In genomic region chr6:11179088-11179977, GRCh38 we compare ENCODE assay signal across 23 cellular contexts. TPM values are rescaled to one million over a fixed set of nuclear protein-coding genes. Genes with fewer than 3 reads are reported as not detected.
A peak's percentile ranks its signal among the peaks of the same experiment; 100 is the strongest.
DNase-seq lines count a peak whose midpoint lies in the region; ATAC-seq, FAIRE-seq and TF ChIP-seq lines count a peak whose summit lies in the region.
"Had no signal": no experiment of that assay in that cellular context is flagged by ENCODE, and none has a peak within 500 bp of the region (broad histone marks: within the 10 kb centered on the region; RNA-seq: fewer than 3 reads in every experiment).

No MANE protein-coding gene starts in this region.

- no peak overlapping the region for H3K23ac ChIP-seq in H9 (ENCODE audit: insufficient read length, low read depth, low read length)

- H3K79me2 ChIP-seq in H9 (ENCODE audit: insufficient read depth, low read length), result no peaks in the 10 kb centered on the region
- H3K79me2 ChIP-seq: parathyroid adenoma had no signal

- no peaks in the 10 kb centered on the region for H3K79me1 ChIP-seq in H9 (ENCODE audit: insufficient read depth, low read depth, low read length, poor library complexity, severe bottlenecking)

- no peaks in the 10 kb centered on the region for H4K20me1 ChIP-seq in H9 (ENCODE audit: control insufficient read depth, insufficient read depth, insufficient read length)

- CTCF ChIA-PET in A549 (lab: Yijun Ruan, JAX), result interaction anchor here (1.8 to 3.0 kb wide), 2 partner anchors 36 to 317 kb away, joined by 8 to 19 read pairs; no protein-coding TSS in a partner anchor

- no peak for TF ChIP-seq POLR2A in A549 (IDR thresholded peaks at IDR 0.05; ENCODE audit: low read length)
- TF ChIP-seq POLR2A in adrenal gland (IDR thresholded peaks at IDR 0.05), result no peak

- no peak overlapping the region for H2AFZ ChIP-seq in H9 (ENCODE audit: low read length)
- H2AFZ ChIP-seq: parathyroid adenoma had no signal

- H2BK15ac ChIP-seq in H9 (ENCODE audit: low read depth, low read length), result no peak overlapping the region

- peaks cover 21 to 22% of the 10 kb centered on the region in 2 experiments for H3K4me1 Mint-ChIP-seq in H9
- no peaks in the 10 kb centered on the region for H3K4me1 Mint-ChIP-seq in memory B cell
- H3K4me1 Mint-ChIP-seq: nephron had no signal

- no peaks in the 10 kb centered on the region for H3K36me3 ChIP-seq in adrenal gland (replicated peaks in 1 of 2)

- H3T11ph ChIP-seq in H9 (ENCODE audit: low read length), result no peak overlapping the region

- ATAC-seq in A549, result peak; percentile 36 to 58; a peak in 4 of 6 replicates
- no peak for ATAC-seq in memory B cell (ENCODE audit: low read depth)
- ATAC-seq in GM18520 (IDR thresholded peaks at IDR 0.05; ENCODE audit: unreplicated experiment), result no peak
- ATAC-seq: activated CD8-positive, alpha-beta T cell treated with anti-CD3 and anti-CD28 coated beads for 36 hours had no signal

- TF ChIP-seq CTCF in A549 (IDR thresholded peaks at IDR 0.05), result no peak
- no peak for TF ChIP-seq CTCF in H9 (conservative IDR thresholded peaks at IDR 0.05)
- no peak for TF ChIP-seq CTCF in adrenal gland (IDR thresholded peaks at IDR 0.05)

- no peak overlapping the region for H2AK5ac ChIP-seq in H9 (ENCODE audit: insufficient read length, low read length)

- TF ChIP-seq EP300 in A549 (IDR thresholded peaks at IDR 0.05), result no peak

- H3K27ac ChIP-seq in A549 (peak overlapping the region; percentile 60 to 75), H9 (ENCODE audit: insufficient read length, low read depth, low read length) (no peak overlapping the region), adrenal gland (no peak overlapping the region)
- H3K27ac ChIP-seq: dorsolateral prefrontal cortex, parathyroid adenoma, RWPE1 had no signal

- H3K27ac Mint-ChIP-seq in H9 (peak overlapping the region in 2 of 3 experiments; percentile 0 to 9; a peak in 5 of 7 replicates), memory B cell (peak overlapping the region; percentile 21)
- H3K27ac Mint-ChIP-seq: activated CD8-positive, alpha-beta T cell treated with anti-CD3 and anti-CD28 coated beads for 36 hours; nephron had no signal

- peaks cover 7% of the 10 kb centered on the region; the same call in 2 of the 3 replicates for H3K9me3 ChIP-seq in A549
- H3K9me3 ChIP-seq in H9 (ENCODE audit: control insufficient read depth, low read depth, low read length), result peaks cover 3% of the 10 kb centered on the region
- H3K9me3 ChIP-seq in adrenal gland (replicated peaks in 1 of 3), result no peaks in the 10 kb centered on the region

- no peak for TF ChIP-seq RAD21 in A549 (conservative IDR thresholded peaks at IDR 0.05 in 1 of 2, IDR thresholded peaks at IDR 0.05 in 1 of 2)

- H3K9me3 Mint-ChIP-seq in H9 (peaks cover 15 to 17% of the 10 kb centered on the region in 2 experiments; a peak in 4 of 5 replicates), memory B cell (peaks cover 1% of the 10 kb centered on the region)

- in situ Hi-C loops in SK-MEL-5 (cut with HindIII; ENCODE audit: low pct_unique_long_range_greater_than_20kb, low sequenced_read_pairs), result no loop called here

- H3K4me1 ChIP-seq in A549, result peaks cover 10% of the 10 kb centered on the region
- H3K4me1 ChIP-seq in H9 (ENCODE audit: insufficient read depth, low read length), result no peaks in the 10 kb centered on the region; the same call in 1 of the 2 replicates
- H3K4me1 ChIP-seq in adrenal gland (replicated peaks in 1 of 2), result no peaks in the 10 kb centered on the region
- H3K4me1 ChIP-seq: parathyroid adenoma had no signal

- FAIRE-seq in A549 (lab: Jason Lieb, UNC), result no peak
- no peak for FAIRE-seq in frontal cortex (lab: Jason Lieb, UNC)

- no peak overlapping the region for H2BK12ac ChIP-seq in H9 (ENCODE audit: insufficient read length, low read depth, low read length)

- H3K27me3 Mint-ChIP-seq in H9 (ENCODE audit: low read depth), result no peaks in the 10 kb centered on the region
- no peaks in the 10 kb centered on the region for H3K27me3 Mint-ChIP-seq in memory B cell
- H3K27me3 Mint-ChIP-seq: activated CD8-positive, alpha-beta T cell treated with anti-CD3 and anti-CD28 coated beads for 36 hours had no signal

- no peak overlapping the region for H3K4ac ChIP-seq in H9 (ENCODE audit: low read depth, low read length)

- H2BK120ac ChIP-seq in H9 (ENCODE audit: low read depth, low read length, poor library complexity, severe bottlenecking), result no peak overlapping the region

- no peak overlapping the region for H4K5ac ChIP-seq in H9 (ENCODE audit: insufficient read length, low read depth, low read length)

- no peaks in the 10 kb centered on the region for H3K27me3 ChIP-seq in H9 (ENCODE audit: insufficient read depth, low read length)
- no peaks in the 10 kb centered on the region for H3K27me3 ChIP-seq in adrenal gland
- H3K27me3 ChIP-seq: dorsolateral prefrontal cortex had no signal

- no peak overlapping the region for H3K14ac ChIP-seq in H9 (ENCODE audit: insufficient read depth, low read length)

- POLR2A ChIA-PET in A549 (lab: Yijun Ruan, JAX), result no interaction called here

- H3K18ac ChIP-seq in H9 (ENCODE audit: insufficient read length, low read depth, low read length), result no peak overlapping the region

- H3K9ac ChIP-seq in H9 (ENCODE audit: extremely low read depth, insufficient read length, low read length), result no peak overlapping the region
- H3K9ac ChIP-seq: parathyroid adenoma had no signal

- no peak overlapping the region for H2BK20ac ChIP-seq in H9 (ENCODE audit: low read depth, low read length, poor library complexity, severe bottlenecking)

- no peak overlapping the region for H4K91ac ChIP-seq in H9 (ENCODE audit: insufficient read length, low read depth, low read length)

- WGBS in A549 (ENCODE audit: missing lambda C conversion rate), result 64% methylated on average over 11 of the region's 11 CpGs
- WGBS in H9 (ENCODE audit: extremely low coverage, insufficient read length, low lambda C conversion rate), result no CpG with 5 or more reads among the region's 11 CpGs
- 69 to 90% (median 76%) methylated on average over 11 of the region's 11 CpGs for WGBS in adrenal gland, 4 donors

- H2BK5ac ChIP-seq in H9 (ENCODE audit: insufficient read length, low read length), result no peak overlapping the region

- H3K4me3 Mint-ChIP-seq in H9 (0 out of 5 replicates have a peak overlapping the region, but pooled peaks of 1 of the 2 experiments have one; percentile 11), memory B cell (no peak overlapping the region)
- H3K4me3 Mint-ChIP-seq: activated CD8-positive, alpha-beta T cell treated with anti-CD3 and anti-CD28 coated beads for 36 hours; nephron had no signal

- H3K23me2 ChIP-seq in H9 (ENCODE audit: insufficient read length, low read depth, low read length, poor library complexity, severe bottlenecking), result no peaks in the 10 kb centered on the region

- H4K8ac ChIP-seq in H9 (replicated peaks; ENCODE audit: insufficient read length, low read depth, low read length), result no peak overlapping the region

- H3K36me3 Mint-ChIP-seq in H9 (ENCODE audit: insufficient read depth in 1 of 3, low read depth in 3 of 3) (peaks cover 9 to 20% (median 9%) of the 10 kb centered on the region in 3 experiments; a peak in 6 of 7 replicates), memory B cell (peaks cover 17% of the 10 kb centered on the region)

- H3K4me2 ChIP-seq in A549 (0 out of 3 replicates have a peak overlapping the region, but pooled peaks have one; percentile 8), H9 (ENCODE audit: insufficient read depth, insufficient read length, low read length) (no peak overlapping the region)

- intact Hi-C loops in adrenal gland (cut with DNase I), result no loop called here

- H3K4me3 ChIP-seq in A549 (no peak overlapping the region), adrenal gland (no peak overlapping the region)
- H3K4me3 ChIP-seq: dorsolateral prefrontal cortex had no signal

- H3K56ac ChIP-seq in H9 (ENCODE audit: insufficient read length, low read depth, low read length), result no peak overlapping the region

- DNase-seq in A549 (ENCODE audit: low read depth in 1 of 2, low spot score in 1 of 2) (no peak), H9 (peak; percentile 57), SK-MEL-5 (ENCODE audit: low read depth, low spot score) (peak; percentile 92), memory B cell (ENCODE audit: low spot score in 2 of 2) (no peak), frontal cortex (ENCODE audit: low spot score in 2 of 2) (no peak), adrenal gland (no peak)
- no peak for DNase-seq in effector CD4-positive, alpha-beta T cell
- DNase-seq: activated CD4-positive, CD25-positive, alpha-beta regulatory T cell; activated CD8-positive, alpha-beta T cell treated with anti-CD3 and anti-CD28 coated beads for 36 hours; activated naive CD4-positive, alpha-beta T cell; caudate nucleus; dorsolateral prefrontal cortex; GF-D8; midbrain; NCI-H2107; NCI-H510A; right cardiac atrium; stimulated activated CD8-positive, alpha-beta memory T cell treated with anti-CD3 and anti-CD28 coated beads, Interleukin-4, amount 100 ng/mL, for 48 hours; T1000 had no signal

TF ChIP-seq in A549, 52 proteins besides CTCF, POLR2A, EP300 and RAD21:
- no peak for TF ChIP-seq FOSB (CRISPR knock-in tag; IDR thresholded peaks at IDR 0.05)
- no peak for TF ChIP-seq GATA3 (IDR thresholded peaks at IDR 0.05; ENCODE audit: borderline replicate concordance)
- no peak for TF ChIP-seq POLR2AphosphoS2 (conservative IDR thresholded peaks at IDR 0.05; ENCODE audit: low read length)
- TF ChIP-seq BHLHE40 (IDR thresholded peaks at IDR 0.05; ENCODE audit: low read depth, low read length), result no peak
- TF ChIP-seq MAFK (IDR thresholded peaks at IDR 0.05; ENCODE audit: partially characterized antibody), result no peak
- TF ChIP-seq FOSL2 (IDR thresholded peaks at IDR 0.05), result no peak
- TF ChIP-seq FOSL2 (CRISPR knock-in tag; IDR thresholded peaks at IDR 0.05), result no peak

RNA-seq across cellular contexts. Expression of gene NEDD9, which starts 53.1 kb away (rescaled TPM):
- polyA plus RNA-seq in A549 (2011; rRNA removed) (79.6 and 82.5 TPM in 2 replicates), A549 (2017; fragmentation: RNase III; extraction: RNeasy Plus Mini Kit Qiagen cat#74134 plus additional on column Dnase treatment) (43.6 to 47.9 TPM (median 46.7 TPM) in 3 replicates), adrenal gland (10 to 100 TPM in 1 of 3 donors, 1 to 10 TPM in 2; 8.0 to 14.7 (median 8.6) TPM)
- polyA plus RNA-seq in A549 (2012; cell fraction: cytosol; rRNA removed), result 58.4 and 71.1 TPM in 2 replicates
- polyA plus RNA-seq in A549 (2012; cell fraction: nucleus; rRNA removed), result 106 and 118 TPM in 2 replicates
- polyA minus RNA-seq in A549 (2011; rRNA and poly(A)+ RNA removed), result 212 and 221 TPM in 2 replicates
- total RNA-seq in H9 (2021) (5.5 and 5.8 TPM in 2 replicates), frontal cortex (39.1 TPM), adrenal gland (10 to 100 TPM in 7 of 8 donors, 1 to 10 TPM in 1; 6.6 to 47.9 (median 19.7) TPM)
- 134 and 140 TPM in 2 replicates for total RNA-seq in SK-MEL-5 (2014; rRNA removed; shearing (Covaris generic))
- 90.5 and 117 TPM in 2 replicates for polyA plus RNA-seq in SK-MEL-5 (2015; cell fraction: cytosol; rRNA removed)
- 68.0 and 87.9 TPM in 2 replicates for polyA plus RNA-seq in SK-MEL-5 (2015; cell fraction: nucleus; rRNA removed)

Comparison
In these comparisons a context has a peak if more than half of its experiments do, and no peak if none do; other contexts are left out.
1. ATAC-seq: peak in A549 (2 of 2); none in memory B cell (single experiment) and GM18520 (single experiment).
2. DNase-seq: peak in H9 (single experiment) and SK-MEL-5 (single experiment); none in A549 (0 of 2), memory B cell (0 of 2), frontal cortex (0 of 2), adrenal gland (0 of 7) and effector CD4-positive, alpha-beta T cell (single experiment).
3. H3K27ac ChIP-seq: peak in A549 (2 of 2); none in H9 (single experiment) and adrenal gland (0 of 5).